26 cellular contexts compared by ENCODE assay signal in genomic region chr2:69968609-69969008, GRCh38.
"Had no signal": no experiment of that assay in that cellular context is flagged by ENCODE, and none has a peak within 500 bp of the region (broad histone marks: within the 10 kb centered on the region; RNA-seq: fewer than 3 reads in every experiment).

No MANE protein-coding gene starts in this region.

- FAIRE-seq: pancreas, small intestine, urothelium cell line had no signal

- H3K36me3 Mint-ChIP-seq: naive B cell; natural killer cell; neural progenitor cell; stimulated activated naive B cell treated with anti-CD40 and anti-IgM and Interleukin-4, amounts not matched to agents 10 μg/mL and 1 μg/mL and 100 μg/mL, for 72 hours had no signal

- H3K36me3 ChIP-seq: neural progenitor cell, pancreas, right lobe of liver, sigmoid colon, stomach, thoracic aorta, thyroid gland, tibial nerve, upper lobe of left lung, vagina had no signal

- ATAC-seq: natural killer cell; pancreas; psoas muscle; stimulated activated effector memory CD8-positive, alpha-beta T cell treated with anti-CD3 and anti-CD28 coated beads, Interleukin-12 subunit alpha, Interleukin-12 subunit beta, amount 100 ng/mL, for 72 hours; stimulated activated naive B cell treated with anti-CD40 and anti-IgM and Interleukin-4, amounts not matched to agents 10 μg/mL and 1 μg/mL and 100 μg/mL, for 72 hours had no signal

- H3K27ac Mint-ChIP-seq: natural killer cell; nephron; neural progenitor cell; progenitor cell of endocrine pancreas; stimulated activated effector memory CD8-positive, alpha-beta T cell treated with anti-CD3 and anti-CD28 coated beads, Interleukin-12 subunit alpha, Interleukin-12 subunit beta, amount 100 ng/mL, for 72 hours; stimulated activated naive B cell treated with anti-CD40 and anti-IgM and Interleukin-4, amounts not matched to agents 10 μg/mL and 1 μg/mL and 100 μg/mL, for 72 hours; stimulated activated naive CD8-positive, alpha-beta T cell treated with anti-CD3 and anti-CD28 coated beads, Interleukin-15, Interleukin-2, amounts not matched to agents 100 ng/mL and 50 ng/mL, for 24 hours had no signal

- H3K9ac ChIP-seq: neural progenitor cell had no signal

- DNase-seq: naive B cell; natural killer cell; psoas muscle; right cardiac atrium; right lobe of liver; small intestine; stimulated activated CD4-positive, alpha-beta T cell treated with anti-CD3 and anti-CD28 coated beads, Interleukin-15, amount 100 ng/mL, for 24 hours; stimulated activated CD4-positive, alpha-beta T cell treated with anti-CD3 and anti-CD28 coated beads, Interleukin-2, amount 100 ng/mL, for 24 hours; stimulated activated CD4-positive, alpha-beta T cell treated with anti-CD3 and anti-CD28 coated beads, Interleukin-2, amount 100 ng/mL, for 48 hours; stimulated activated CD4-positive, alpha-beta T cell treated with anti-CD3 and anti-CD28 coated beads, Interleukin-4, amount 100 ng/mL, for 24 hours; stimulated activated naive B cell treated with anti-CD40 and anti-IgM and Interleukin-4, amounts not matched to agents 10 μg/mL and 1 μg/mL and 100 μg/mL, for 72 hours; stimulated activated naive CD4-positive, alpha-beta T cell treated with Interleukin-2 at 50 U/mL for 16 hours; stomach; thyroid gland had no signal

- H3K4me3 ChIP-seq: neural progenitor cell, pancreas, psoas muscle, right lobe of liver, sigmoid colon, stomach, thoracic aorta, thyroid gland, tibial nerve, upper lobe of left lung, vagina had no signal

- H3K9me3 ChIP-seq: pancreas, psoas muscle, right lobe of liver, sigmoid colon, stomach, thoracic aorta, thyroid gland, tibial nerve, upper lobe of left lung, vagina had no signal

- H3K27me3 ChIP-seq: neural progenitor cell, pancreas, right lobe of liver, sigmoid colon, stomach, thyroid gland, tibial nerve, upper lobe of left lung, vagina had no signal

- H2AFZ ChIP-seq: neural progenitor cell had no signal

- H3K27me3 Mint-ChIP-seq: stimulated activated naive B cell treated with anti-CD40 and anti-IgM and Interleukin-4, amounts not matched to agents 10 μg/mL and 1 μg/mL and 100 μg/mL, for 72 hours; stimulated activated naive CD8-positive, alpha-beta T cell treated with anti-CD3 and anti-CD28 coated beads, Interleukin-15, Interleukin-2, amounts not matched to agents 100 ng/mL and 50 ng/mL, for 24 hours had no signal

- H3K4me2 ChIP-seq: neural progenitor cell had no signal

- H3K4me1 Mint-ChIP-seq: nephron had no signal

- H3K4me3 Mint-ChIP-seq: naive B cell; natural killer cell; nephron; neural progenitor cell; stimulated activated effector memory CD8-positive, alpha-beta T cell treated with anti-CD3 and anti-CD28 coated beads, Interleukin-12 subunit alpha, Interleukin-12 subunit beta, amount 100 ng/mL, for 72 hours; stimulated activated naive B cell treated with anti-CD40 and anti-IgM and Interleukin-4, amounts not matched to agents 10 μg/mL and 1 μg/mL and 100 μg/mL, for 72 hours; stimulated activated naive CD8-positive, alpha-beta T cell treated with anti-CD3 and anti-CD28 coated beads, Interleukin-15, Interleukin-2, amounts not matched to agents 100 ng/mL and 50 ng/mL, for 24 hours had no signal

- H3K9me3 Mint-ChIP-seq: naive B cell; natural killer cell; nephron; neural progenitor cell; stimulated activated effector memory CD8-positive, alpha-beta T cell treated with anti-CD3 and anti-CD28 coated beads, Interleukin-12 subunit alpha, Interleukin-12 subunit beta, amount 100 ng/mL, for 72 hours; stimulated activated naive B cell treated with anti-CD40 and anti-IgM and Interleukin-4, amounts not matched to agents 10 μg/mL and 1 μg/mL and 100 μg/mL, for 72 hours; stimulated activated naive CD8-positive, alpha-beta T cell treated with anti-CD3 and anti-CD28 coated beads, Interleukin-15, Interleukin-2, amounts not matched to agents 100 ng/mL and 50 ng/mL, for 24 hours had no signal

- H3K27ac ChIP-seq: neural progenitor cell, pancreas, psoas muscle, right lobe of liver, sigmoid colon, stomach, thoracic aorta, thyroid gland, tibial nerve, upper lobe of left lung, vagina had no signal

- H3K4me1 ChIP-seq: pancreas, psoas muscle, right lobe of liver, sigmoid colon, thyroid gland, tibial nerve, upper lobe of left lung, vagina had no signal
